In genomic region chr15:99565281-99566156, GRCh38 we compare ENCODE assay signal across 8 cellular contexts. TPM values are rescaled to one million over a fixed set of nuclear protein-coding genes. Genes with fewer than 3 reads are reported as not detected.
DNase-seq lines count a peak whose midpoint lies in the region; ATAC-seq and FAIRE-seq lines count a peak whose summit lies in the region.

Gene MEF2A (plus strand): TSS chr15:99565984. CDS start chr15:99633120, 67,136 bp downstream.

- peak; percentile 86 for DNase-seq in GM18507 (ENCODE audit: extremely low spot score, insufficient read length, low read depth)
- peak; percentile 63 for DNase-seq in NCI-H2029 treated with DMSO at 0.1 percent for 48 hours (lab: John Stamatoyannopoulos, UW)
- DNase-seq in T1000 (lab: John Stamatoyannopoulos, UW): peak; percentile 82
- DNase-seq in astrocyte of the hippocampus (ENCODE audit: low read depth, low spot score): peak; percentile 98
- DNase-seq in hippocampal formation (lab: John Stamatoyannopoulos, UW): peak; percentile 84 to 87
- DNase-seq in renal cortical epithelial cell (ENCODE audit: low read depth): peak; percentile 72
- peak; percentile 97 to 98 for DNase-seq in aorta

- H3K9me3 ChIP-seq in aorta (ENCODE audit: control insufficient read depth, low read length): no peaks in the 10 kb centered on the region

- WGBS in aorta, 2 donors: 0 to 1% methylated on average over 48 to 104 of the region's 104 CpGs

- H3K36me3 ChIP-seq in aorta (ENCODE audit: control insufficient read depth in 1 of 2, insufficient read depth in 2 of 2, low read length in 1 of 2): no peaks in the 10 kb centered on the region

- FAIRE-seq in GM18507 (lab: Jason Lieb, UNC): peak; percentile 93

- peak within 1 kb of the TSS; percentile 81 to 94 for H3K4me3 ChIP-seq in aorta (ENCODE audit: low read length in 2 of 2)

- H3K27me3 ChIP-seq in aorta (ENCODE audit: control insufficient read depth in 1 of 2, insufficient read depth in 2 of 2, low read length in 1 of 2): no peaks in the 10 kb centered on the region

- ATAC-seq in HG02970 (IDR thresholded peaks at IDR 0.05; ENCODE audit: low FRiP score, unreplicated experiment) (peak; percentile 61), aorta (ENCODE audit: low FRiP score) (peak; percentile 93)

- peak within 1 kb of the TSS; percentile 97 to 98 for H3K27ac ChIP-seq in aorta (ENCODE audit: low read depth in 1 of 2, low read length in 2 of 2)

- intact Hi-C loops in aorta (cut with DNase I): loop anchor here (2.0 to 10.0 kb wide), 6 partner anchors 29 to 271 kb away; no protein-coding TSS in a partner anchor

- H3K4me1 ChIP-seq in aorta (ENCODE audit: control insufficient read depth in 1 of 2, insufficient read depth in 2 of 2, low read length in 2 of 2): no peaks in the 10 kb centered on the region

RNA-seq across cellular contexts. Expression of gene MEF2A, which starts in this region (rescaled TPM):
- total RNA-seq in renal cortical epithelial cell: 17.2 and 50.4 TPM in 2 replicates
- total RNA-seq in aorta: 100 to 1,000 TPM; 150 to 160 TPM
- polyA plus RNA-seq in aorta: 10 to 100 TPM; 27.2 to 35.8 TPM

Comparison
In these comparisons a context has a peak if more than half of its experiments do, and no peak if none do; other contexts are left out.
1. Peak in every context shown above with its lines: DNase-seq, ATAC-seq, H3K4me3 ChIP-seq and H3K27ac ChIP-seq.